In the genomic region with DNA sequence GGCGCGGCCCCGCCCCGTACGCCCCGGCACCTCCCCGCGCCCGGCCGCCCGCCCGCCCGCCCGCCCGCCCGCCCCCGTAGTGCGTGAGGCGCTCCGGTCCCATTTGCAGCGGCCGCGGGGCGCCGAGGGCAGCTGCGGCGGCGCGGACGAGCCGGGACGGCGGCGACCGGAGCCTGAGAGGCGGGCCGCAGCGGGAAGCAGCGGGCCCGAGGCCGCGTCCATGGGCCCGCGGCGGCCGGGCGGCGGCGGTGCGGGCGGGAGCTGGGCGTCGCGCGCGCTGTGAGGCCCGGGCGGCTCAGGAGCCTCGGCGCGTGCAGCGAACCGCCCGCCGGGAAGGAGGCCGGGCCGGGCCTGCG, we compare ENCODE assay signal across 8 cellular contexts.
DNase-seq lines count a peak whose midpoint lies in the region; ATAC-seq, FAIRE-seq and TF ChIP-seq lines count a peak whose summit lies in the region.

A gene with protein sequence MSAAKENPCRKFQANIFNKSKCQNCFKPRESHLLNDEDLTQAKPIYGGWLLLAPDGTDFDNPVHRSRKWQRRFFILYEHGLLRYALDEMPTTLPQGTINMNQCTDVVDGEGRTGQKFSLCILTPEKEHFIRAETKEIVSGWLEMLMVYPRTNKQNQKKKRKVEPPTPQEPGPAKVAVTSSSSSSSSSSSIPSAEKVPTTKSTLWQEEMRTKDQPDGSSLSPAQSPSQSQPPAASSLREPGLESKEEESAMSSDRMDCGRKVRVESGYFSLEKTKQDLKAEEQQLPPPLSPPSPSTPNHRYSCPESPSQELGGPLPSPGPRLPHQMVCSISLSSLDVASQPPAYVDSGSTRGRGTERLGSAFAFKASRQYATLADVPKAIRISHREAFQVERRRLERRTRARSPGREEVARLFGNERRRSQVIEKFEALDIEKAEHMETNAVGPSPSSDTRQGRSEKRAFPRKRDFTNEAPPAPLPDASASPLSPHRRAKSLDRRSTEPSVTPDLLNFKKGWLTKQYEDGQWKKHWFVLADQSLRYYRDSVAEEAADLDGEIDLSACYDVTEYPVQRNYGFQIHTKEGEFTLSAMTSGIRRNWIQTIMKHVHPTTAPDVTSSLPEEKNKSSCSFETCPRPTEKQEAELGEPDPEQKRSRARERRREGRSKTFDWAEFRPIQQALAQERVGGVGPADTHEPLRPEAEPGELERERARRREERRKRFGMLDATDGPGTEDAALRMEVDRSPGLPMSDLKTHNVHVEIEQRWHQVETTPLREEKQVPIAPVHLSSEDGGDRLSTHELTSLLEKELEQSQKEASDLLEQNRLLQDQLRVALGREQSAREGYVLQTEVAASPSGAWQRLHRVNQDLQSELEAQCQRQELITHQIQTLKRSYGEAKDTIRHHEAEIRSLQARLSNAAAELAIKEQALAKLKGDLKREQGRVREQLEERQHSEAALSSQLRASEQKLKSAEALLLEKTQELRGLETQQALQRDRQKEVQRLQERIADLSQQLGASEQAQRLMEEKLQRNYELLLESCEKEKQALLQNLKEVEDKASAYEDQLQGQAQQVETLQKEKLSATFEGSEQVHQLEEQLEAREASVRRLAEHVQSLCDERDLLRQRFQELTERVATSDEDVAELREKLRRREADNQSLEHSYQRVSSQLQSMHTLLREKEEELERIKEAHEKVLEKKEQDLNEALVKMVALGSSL (N-terminal part only) (plus strand): TSS at position 77 of the 356 bp plus-strand sequence. CDS start 392 bp downstream, outside the sequence.

- H3K4me1 ChIP-seq in OCI-LY3 (ENCODE audit: low read length), result peaks cover 31% of the 10 kb centered on the region

- peak within 1 kb of the TSS; percentile 95 for H3K4me2 ChIP-seq in OCI-LY3 (ENCODE audit: low read length)

- peak within 1 kb of the TSS; percentile 97 for H3K27ac Mint-ChIP-seq in nephron progenitor cell

- TF ChIP-seq CTCF in OCI-LY3 (IDR thresholded peaks at IDR 0.05; ENCODE audit: low read depth, low read length), result no peak
- no peak for TF ChIP-seq CTCF in epithelial cell of esophagus (IDR thresholded peaks at IDR 0.05; ENCODE audit: insufficient read depth, low read depth, low read length, missing control alignments)
- no peak for TF ChIP-seq CTCF in nephron progenitor cell (IDR thresholded peaks at IDR 0.05)

- H3K36me3 ChIP-seq in OCI-LY3 (replicated peaks; ENCODE audit: low read depth, low read length), result peaks cover 6% of the 10 kb centered on the region

- peaks cover 65% of the 10 kb centered on the region for H3K4me1 Mint-ChIP-seq in nephron progenitor cell

- H3K9me3 Mint-ChIP-seq in nephron progenitor cell, result peaks cover 17% of the 10 kb centered on the region

- ATAC-seq in GM18505 (IDR thresholded peaks at IDR 0.05; ENCODE audit: unreplicated experiment) (no peak), HG02840 (IDR thresholded peaks at IDR 0.05; ENCODE audit: low FRiP score, unreplicated experiment) (no peak), HG03097 (IDR thresholded peaks at IDR 0.05; ENCODE audit: low FRiP score, unreplicated experiment) (no peak)

- H4K20me1 ChIP-seq in OCI-LY3 (ENCODE audit: insufficient read depth, low read length), result peaks cover 24% of the 10 kb centered on the region

- H3K9me3 ChIP-seq in OCI-LY3 (ENCODE audit: insufficient read depth, low read length), result no peaks in the 10 kb centered on the region

- H3K4me3 Mint-ChIP-seq in nephron progenitor cell, result peak within 1 kb of the TSS; percentile 98

- peak within 1 kb of the TSS; percentile 69 for H3K9ac ChIP-seq in OCI-LY3 (ENCODE audit: low read length)

- no peaks in the 10 kb centered on the region for H3K27me3 Mint-ChIP-seq in nephron progenitor cell (ENCODE audit: low read depth, poor library complexity)

- peak within 1 kb of the TSS; percentile 86 for H2AFZ ChIP-seq in OCI-LY3 (ENCODE audit: low read depth, low read length)

- no peaks in the 10 kb centered on the region for H3K27me3 ChIP-seq in OCI-LY3 (ENCODE audit: low read depth, low read length)

- H3K79me2 ChIP-seq in OCI-LY3 (ENCODE audit: low read length), result peaks cover 46% of the 10 kb centered on the region

- H3K4me3 ChIP-seq in OCI-LY3 (ENCODE audit: low read length) (peak within 1 kb of the TSS; percentile 97), epithelial cell of esophagus (ENCODE audit: low read length) (peak within 1 kb of the TSS; percentile 86)

- peak; percentile 48 for TF ChIP-seq POLR2A in GM18505 (IDR thresholded peaks at IDR 0.05; ENCODE audit: borderline replicate concordance, extremely low read depth, insufficient read depth, insufficient read length)

- no peak for DNase-seq in epithelial cell of esophagus (ENCODE audit: low read depth)
- no peak for DNase-seq in nephron progenitor cell
- no peak for DNase-seq in GM19239 (ENCODE audit: insufficient read length, low spot score)
- DNase-seq in 8988T, result no peak

- peaks cover 22% of the 10 kb centered on the region for H3K36me3 Mint-ChIP-seq in nephron progenitor cell (ENCODE audit: low read depth)

- H3K27ac ChIP-seq in OCI-LY3 (ENCODE audit: low read length), result no peak within 1 kb of the TSS

- FAIRE-seq in GM19239 (lab: Jason Lieb, UNC), result no peak
